In the genomic region with DNA sequence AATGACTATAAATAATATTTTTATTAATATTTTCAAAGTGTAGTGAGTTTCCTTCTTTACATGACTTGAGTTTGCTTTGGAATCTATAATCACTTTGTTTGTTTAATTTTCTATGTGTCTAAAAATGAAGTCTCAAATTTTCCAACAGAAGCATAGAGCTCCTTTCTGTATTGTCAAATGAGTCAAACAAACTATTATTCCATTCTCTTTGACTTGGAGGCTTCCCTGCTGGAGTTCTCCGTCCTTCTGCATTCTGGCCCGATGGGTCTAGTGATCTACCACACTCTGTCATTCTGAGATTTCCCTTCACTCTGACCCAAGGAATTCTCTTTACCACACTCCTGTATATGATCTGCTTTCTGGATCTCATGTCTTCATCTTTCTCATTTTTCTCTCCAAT, we compare ENCODE assay signal across 22 cellular contexts.
"Had no signal": no experiment of that assay in that cellular context is flagged by ENCODE, and none has a peak within 500 bp of the region (broad histone marks: within the 10 kb centered on the region; RNA-seq: fewer than 3 reads in every experiment).

No MANE protein-coding gene starts in this region.

- H3K9me3 ChIP-seq: esophagus muscularis mucosa, ovary, right atrium auricular region, suprapubic skin, thyroid gland, vagina had no signal

- H3K4me1 ChIP-seq: suprapubic skin had no signal

- H3K27ac ChIP-seq: cardiac muscle cell, esophagus muscularis mucosa, foreskin keratinocyte, ovary, right atrium auricular region, suprapubic skin, thyroid gland, vagina had no signal

- DNase-seq: cortex of kidney; effector memory CD4-positive, alpha-beta T cell; foreskin keratinocyte; mesenchymal stem cell; naive thymus-derived CD4-positive, alpha-beta T cell; nephron progenitor cell; occipital lobe; ovary; stimulated activated CD4-positive, alpha-beta T cell treated with anti-CD3 and anti-CD28 coated beads, Interleukin-2, amount 100 ng/mL, for 24 hours; stimulated activated CD4-positive, alpha-beta T cell treated with anti-CD3 and anti-CD28 coated beads, Interleukin-4, amount 100 ng/mL, for 24 hours; stimulated activated naive CD4-positive, alpha-beta T cell treated with Interleukin-2 at 50 U/mL for 16 hours; thyroid gland; trophoblast cell had no signal

- H3K4me3 ChIP-seq: cardiac muscle cell, esophagus muscularis mucosa, lung, ovary, right atrium auricular region, suprapubic skin, thyroid gland, vagina had no signal

- H3K36me3 ChIP-seq: cardiac muscle cell, esophagus muscularis mucosa, ovary, right atrium auricular region, suprapubic skin, thyroid gland, vagina had no signal

- ATAC-seq: foreskin keratinocyte; left lobe of liver; naive thymus-derived CD4-positive, alpha-beta T cell; sciatic nerve; stimulated activated effector memory CD8-positive, alpha-beta T cell treated with anti-CD3 and anti-CD28 coated beads, Interleukin-12 subunit alpha, Interleukin-12 subunit beta, amount 100 ng/mL, for 72 hours had no signal

- H3K27me3 ChIP-seq: cardiac muscle cell, esophagus muscularis mucosa, foreskin keratinocyte, ovary, right atrium auricular region, suprapubic skin, thyroid gland, vagina had no signal
